ENCODE assay signal across 17 cellular contexts in genomic region chr6:89110288-89110687, GRCh38. TPM values are rescaled to one million over a fixed set of nuclear protein-coding genes. Genes with fewer than 3 reads are reported as not detected.
A peak's percentile ranks its signal among the peaks of the same experiment; 100 is the strongest.
DNase-seq lines count a peak whose midpoint lies in the region; ATAC-seq, FAIRE-seq and TF ChIP-seq lines count a peak whose summit lies in the region.
"Had no signal": no experiment of that assay in that cellular context is flagged by ENCODE, and none has a peak within 500 bp of the region (broad histone marks: within the 10 kb centered on the region; RNA-seq: fewer than 3 reads in every experiment).

No MANE protein-coding gene starts in this region.

- in situ Hi-C loops in GM12878 (cut with MboI) (no loop called here), gastrocnemius medialis (cut with MboI; ENCODE audit: low sequenced_read_pairs in 4 of 4) (loop anchor here in 1 of 4 donors (10.0 kb wide), 1 partner anchor 125 kb away; no protein-coding TSS in a partner anchor)

- H4K20me1 ChIP-seq in GM12878 (ENCODE audit: control insufficient read depth, insufficient read depth), result no peaks in the 10 kb centered on the region
- H4K20me1 ChIP-seq: BLaER1 treated with 17β-estradiol and CSF1 and Interleukin-3, amounts not matched to agents 10 nM and 100 nM had no signal

- H3K36me3 Mint-ChIP-seq in activated CD4-positive, alpha-beta T cell treated with anti-CD3 and anti-CD28 coated beads for 36 hours (ENCODE audit: low read depth), result no peaks in the 10 kb centered on the region
- no peaks in the 10 kb centered on the region for H3K36me3 Mint-ChIP-seq in activated CD4-positive, alpha-beta T cell treated with anti-CD3 and anti-CD28 coated beads, Interleukin-2, amount 10 ng/mL, durations not matched to agents 7 days and 5 days (ENCODE audit: low read depth)
- H3K36me3 Mint-ChIP-seq in memory B cell, result peaks cover 7% of the 10 kb centered on the region

- 27% methylated on average over 3 of the region's 3 CpGs for WGBS in GM12878 (ENCODE audit: insufficient coverage, insufficient replicate concordance, low lambda C conversion rate, missing lambda C conversion rate)

- no peak overlapping the region for H3K27ac Mint-ChIP-seq in activated CD4-positive, alpha-beta T cell treated with anti-CD3 and anti-CD28 coated beads for 36 hours
- no peak overlapping the region for H3K27ac Mint-ChIP-seq in activated CD4-positive, alpha-beta T cell treated with anti-CD3 and anti-CD28 coated beads, Interleukin-2, amount 10 ng/mL, durations not matched to agents 7 days and 5 days
- no peak overlapping the region for H3K27ac Mint-ChIP-seq in memory B cell
- H3K27ac Mint-ChIP-seq: CD4-positive, CD25-positive, alpha-beta regulatory T cell had no signal

- FAIRE-seq in GM12878 (lab: Jason Lieb, UNC), result no peak

- H3K27ac ChIP-seq in GM12878 (ENCODE audit: control insufficient read depth, insufficient read depth), result no peak overlapping the region
- no peak overlapping the region for H3K27ac ChIP-seq in gastrocnemius medialis
- H3K27ac ChIP-seq: BLaER1 treated with 17β-estradiol and CSF1 and Interleukin-3, amounts not matched to agents 10 nM and 100 nM; KMS-11 had no signal

- ATAC-seq in activated CD4-positive, alpha-beta T cell treated with anti-CD3 and anti-CD28 coated beads for 36 hours, result peak; percentile 19
- ATAC-seq in GM12878, result peak; percentile 69
- ATAC-seq in memory B cell (ENCODE audit: low read depth), result peak; percentile 17
- no peak for ATAC-seq in gastrocnemius medialis

- TF ChIP-seq CTCF in GM12878 (IDR thresholded peaks at IDR 0.05 in 2 of 3, conservative IDR thresholded peaks at IDR 0.05 in 1 of 3; ENCODE audit: control insufficient read depth in 2 of 3, extremely low read depth in 1 of 3, insufficient read depth in 1 of 3, low read depth in 3 of 3, low read length in 3 of 3) (no peak), gastrocnemius medialis (IDR thresholded peaks at IDR 0.05 in 4 of 5, conservative IDR thresholded peaks at IDR 0.05 in 1 of 5) (no peak)

- no peaks in the 10 kb centered on the region for H3K79me2 ChIP-seq in GM12878 (ENCODE audit: control insufficient read depth, insufficient read depth, low read length)

- H3K27me3 ChIP-seq in GM12878 (replicated peaks in 1 of 2; ENCODE audit: control insufficient read depth in 2 of 2, insufficient read depth in 2 of 2, low read length in 1 of 2) (peaks cover 0 to 2% of the 10 kb centered on the region in 2 experiments; a peak in 1 of 4 replicates), gastrocnemius medialis (no peaks in the 10 kb centered on the region)
- H3K27me3 ChIP-seq: BLaER1 treated with 17β-estradiol and CSF1 and Interleukin-3, amounts not matched to agents 10 nM and 100 nM had no signal

- intact Hi-C loops in activated CD4-positive, alpha-beta T cell treated with anti-CD3 and anti-CD28 coated beads for 36 hours (cut with DNase I, micrococcal nuclease), result loop anchor here in 1 of 2 experiments (2.0 kb wide), 1 partner anchor 51 kb away; no protein-coding TSS in a partner anchor
- intact Hi-C loops in GM12878 (cut with micrococcal nuclease; ENCODE audit: unreplicated experiment), result no loop called here
- intact Hi-C loops in gastrocnemius medialis (cut with DNase I; ENCODE audit: low total_unique reads), result no loop called here

- H3K4me1 Mint-ChIP-seq in activated CD4-positive, alpha-beta T cell treated with anti-CD3 and anti-CD28 coated beads for 36 hours, result no peaks in the 10 kb centered on the region
- H3K4me1 Mint-ChIP-seq in activated CD4-positive, alpha-beta T cell treated with anti-CD3 and anti-CD28 coated beads, Interleukin-2, amount 10 ng/mL, durations not matched to agents 7 days and 5 days, result no peaks in the 10 kb centered on the region
- H3K4me1 Mint-ChIP-seq in memory B cell, result no peaks in the 10 kb centered on the region

- POLR2A ChIA-PET in activated CD4-positive, alpha-beta T cell treated with anti-CD3 and anti-CD28 coated beads for 36 hours (lab: Charles Lee), result no interaction called here
- POLR2A ChIA-PET in activated CD4-positive, alpha-beta T cell treated with anti-CD3 and anti-CD28 coated beads, Interleukin-2, amount 10 ng/mL, durations not matched to agents 7 days and 5 days (lab: Charles Lee), result interaction anchor here (0.6 kb wide), 1 partner anchor 147 kb away, joined by 7 read pairs; the partner anchor contains the start of gene RNGTT
- POLR2A ChIA-PET in GM12878 (lab: Charles Lee), result interaction anchor here (1.3 kb wide), 1 partner anchor 12 kb away, joined by 4 read pairs; no protein-coding TSS in a partner anchor

- H3K4me2 ChIP-seq in GM12878 (ENCODE audit: control insufficient read depth, insufficient read depth), result no peak overlapping the region
- H3K4me2 ChIP-seq: BLaER1 treated with 17β-estradiol and CSF1 and Interleukin-3, amounts not matched to agents 10 nM and 100 nM; KMS-11 had no signal

- no peak overlapping the region for H2AFZ ChIP-seq in GM12878 (ENCODE audit: control insufficient read depth, low read depth, low read length)

- BruUV-seq in GM12878 (replicated peaks; lab: Mats Ljungman, UMichigan), result no TSS peak

- H3K4me1 ChIP-seq in GM12878 (ENCODE audit: control insufficient read depth, insufficient read depth, low read length) (no peaks in the 10 kb centered on the region; the same call in 1 of the 2 replicates), gastrocnemius medialis (no peaks in the 10 kb centered on the region)
- H3K4me1 ChIP-seq: BLaER1 treated with 17β-estradiol and CSF1 and Interleukin-3, amounts not matched to agents 10 nM and 100 nM had no signal

- RAD21 ChIA-PET in GM12878 (lab: Charles Lee; ENCODE audit: unreplicated experiment), result no interaction called here

- H3K9me3 Mint-ChIP-seq in activated CD4-positive, alpha-beta T cell treated with anti-CD3 and anti-CD28 coated beads for 36 hours (ENCODE audit: low read depth), result no peaks in the 10 kb centered on the region
- H3K9me3 Mint-ChIP-seq in activated CD4-positive, alpha-beta T cell treated with anti-CD3 and anti-CD28 coated beads, Interleukin-2, amount 10 ng/mL, durations not matched to agents 7 days and 5 days, result no peaks in the 10 kb centered on the region
- H3K9me3 Mint-ChIP-seq in memory B cell, result no peaks in the 10 kb centered on the region
- H3K9me3 Mint-ChIP-seq: CD4-positive, CD25-positive, alpha-beta regulatory T cell had no signal

- DNase-seq in activated CD4-positive, alpha-beta T cell treated with anti-CD3 and anti-CD28 coated beads for 36 hours, result no peak
- DNase-seq in activated CD4-positive, alpha-beta T cell treated with anti-CD3 and anti-CD28 coated beads, Interleukin-2, amount 10 ng/mL, durations not matched to agents 7 days and 5 days, result no peak
- DNase-seq in GM12878 (ENCODE audit: low read depth, low spot score) (no peak), memory B cell (ENCODE audit: low spot score in 2 of 2) (no peak), OCI-M2 (lab: John Stamatoyannopoulos, UW; ENCODE audit: unreplicated experiment) (no peak), gastrocnemius medialis (no peak), HK-2 (ENCODE audit: unreplicated experiment) (no peak)
- DNase-seq: ACHN; CD4-positive, CD25-positive, alpha-beta regulatory T cell; DND-41; GDM1; HCEC 1CT; IMR-90 had no signal

- TF ChIP-seq POLR2A in GM12878 (IDR thresholded peaks at IDR 0.05; ENCODE audit: low read depth, low read length) (no peak), gastrocnemius medialis (IDR thresholded peaks at IDR 0.05) (no peak)

- H3K27me3 Mint-ChIP-seq in activated CD4-positive, alpha-beta T cell treated with anti-CD3 and anti-CD28 coated beads for 36 hours, result no peaks in the 10 kb centered on the region
- H3K27me3 Mint-ChIP-seq in activated CD4-positive, alpha-beta T cell treated with anti-CD3 and anti-CD28 coated beads, Interleukin-2, amount 10 ng/mL, durations not matched to agents 7 days and 5 days, result no peaks in the 10 kb centered on the region
- H3K27me3 Mint-ChIP-seq in memory B cell, result no peaks in the 10 kb centered on the region

- H3K4me3 Mint-ChIP-seq in activated CD4-positive, alpha-beta T cell treated with anti-CD3 and anti-CD28 coated beads for 36 hours, result no peak overlapping the region
- H3K4me3 Mint-ChIP-seq in activated CD4-positive, alpha-beta T cell treated with anti-CD3 and anti-CD28 coated beads, Interleukin-2, amount 10 ng/mL, durations not matched to agents 7 days and 5 days, result no peak overlapping the region
- H3K4me3 Mint-ChIP-seq in memory B cell, result no peak overlapping the region
- H3K4me3 Mint-ChIP-seq: CD4-positive, CD25-positive, alpha-beta regulatory T cell had no signal

- H3K9ac ChIP-seq in GM12878 (ENCODE audit: control insufficient read depth, insufficient read depth, low read length), result no peak overlapping the region
- H3K9ac ChIP-seq: BLaER1 treated with 17β-estradiol and CSF1 and Interleukin-3, amounts not matched to agents 10 nM and 100 nM; KMS-11 had no signal

- CTCF ChIA-PET in activated CD4-positive, alpha-beta T cell treated with anti-CD3 and anti-CD28 coated beads for 36 hours (lab: Charles Lee), result interaction anchor here (0.6 kb wide), 1 partner anchor 1563 kb away, joined by 3 read pairs; no protein-coding TSS in a partner anchor
- CTCF ChIA-PET in activated CD4-positive, alpha-beta T cell treated with anti-CD3 and anti-CD28 coated beads, Interleukin-2, amount 10 ng/mL, durations not matched to agents 7 days and 5 days (lab: Charles Lee), result interaction anchor here (1.4 kb wide), 1 partner anchor 12 kb away, joined by 4 read pairs; no protein-coding TSS in a partner anchor
- CTCF ChIA-PET in GM12878 (lab: Yijun Ruan, JAX), result interaction anchor here (0.6 to 2.7 kb wide), 3 partner anchors 128 to 161 kb away, joined by 3 to 9 read pairs (median 4); no protein-coding TSS in a partner anchor

- H3K4me3 ChIP-seq in GM12878, result no peak overlapping the region
- no peak overlapping the region for H3K4me3 ChIP-seq in gastrocnemius medialis
- H3K4me3 ChIP-seq: BLaER1 treated with 17β-estradiol and CSF1 and Interleukin-3, amounts not matched to agents 10 nM and 100 nM had no signal

- TF ChIP-seq EP300 in GM12878 (IDR thresholded peaks at IDR 0.05; ENCODE audit: borderline replicate concordance in 1 of 2, control insufficient read depth in 1 of 2, low read depth in 2 of 2, low read length in 2 of 2), result no peak

- no peaks in the 10 kb centered on the region for H3K36me3 ChIP-seq in GM12878 (ENCODE audit: control insufficient read depth in 2 of 2, insufficient read depth in 2 of 2, low read length in 1 of 2)
- H3K36me3 ChIP-seq in gastrocnemius medialis, result no peaks in the 10 kb centered on the region
- H3K36me3 ChIP-seq: BLaER1 treated with 17β-estradiol and CSF1 and Interleukin-3, amounts not matched to agents 10 nM and 100 nM had no signal

- SMC1A ChIA-PET in GM12878 (lab: Charles Lee; ENCODE audit: uncharacterized antibody, unreplicated experiment), result interaction anchor here (1.1 kb wide), 1 partner anchor 20 kb away, joined by 3 read pairs; no protein-coding TSS in a partner anchor

- no peaks in the 10 kb centered on the region for H3K9me3 ChIP-seq in GM12878 (replicated peaks; ENCODE audit: control insufficient read depth, insufficient read depth, low read length)
- no peaks in the 10 kb centered on the region for H3K9me3 ChIP-seq in gastrocnemius medialis
- H3K9me3 ChIP-seq: BLaER1 treated with 17β-estradiol and CSF1 and Interleukin-3, amounts not matched to agents 10 nM and 100 nM had no signal

- no peak for TF ChIP-seq RAD21 in GM12878 (IDR thresholded peaks at IDR 0.05; ENCODE audit: insufficient read depth, low read depth, low read length)

RNA-seq across cellular contexts. Expression of gene SRSF12, which starts 7.6 kb away (rescaled TPM):
- under 1 TPM; 0.26 to 0.27 TPM for total RNA-seq in activated CD4-positive, alpha-beta T cell treated with anti-CD3 and anti-CD28 coated beads for 36 hours
- total RNA-seq in activated CD4-positive, alpha-beta T cell treated with anti-CD3 and anti-CD28 coated beads, Interleukin-2, amount 10 ng/mL, durations not matched to agents 7 days and 5 days, result not detected
- not detected in 2 replicates for total RNA-seq in GM12878 (2013; cell fraction: nucleolus; rRNA removed)
- total RNA-seq in GM12878 (2014; rRNA removed), result not detected in 2 replicates
- total RNA-seq in GM12878 (2014; rRNA removed; fragmentation: Illumina TruSeq; extraction: Trizol), result not detected in 2 replicates
- total RNA-seq in GM12878 (2021), result not detected in 2 replicates
- not detected for polyA plus RNA-seq in GM12878 (2011; ENCODE audit: low read depth)
- 0.03 TPM in 1 of 2 replicates, not detected in the other for polyA plus RNA-seq in GM12878 (2011; rRNA removed)
- 0.01 TPM in 1 of 2 replicates, not detected in the other for polyA plus RNA-seq in GM12878 (2011; cell fraction: cytosol; rRNA removed)
- polyA plus RNA-seq in GM12878 (2011; cell fraction: nucleus; rRNA removed), result not detected in 2 replicates
- polyA plus RNA-seq in GM12878 (2012), result 0.23 and 0.28 TPM in 2 replicates
- 0.03 TPM in 1 of 2 replicates, not detected in the other for polyA plus RNA-seq in GM12878 (2014; fragmentation: Illumina TruSeq; extraction: Trizol)
- polyA plus RNA-seq in GM12878 (2014; fragmentation: Nextera tagmentation; extraction: Ambion mirVana), result not detected
- polyA plus RNA-seq in GM12878 (2014; rRNA removed), result not detected in 2 replicates
- under 1 TPM in 1 of 2 experiments, not detected in 1; 0.23 TPM for polyA plus RNA-seq in GM12878 (2016; fragmentation: Nextera tagmentation; extraction: Ambion mirVana)
- polyA minus RNA-seq in GM12878 (2011; rRNA and poly(A)+ RNA removed), result not detected in 2 replicates
- not detected in 2 replicates for polyA minus RNA-seq in GM12878 (2011; cell fraction: cytosol; rRNA and poly(A)+ RNA removed)
- not detected in 2 replicates for polyA minus RNA-seq in GM12878 (2011; cell fraction: nucleus; rRNA and poly(A)+ RNA removed)
- under 1 TPM in 2 of 4 donors, not detected in 2; 0.31 to 0.33 TPM for total RNA-seq in gastrocnemius medialis
- total RNA-seq: CD4-positive, CD25-positive, alpha-beta regulatory T cell; H4; HT-29 had no signal

RNA-seq across cellular contexts. Expression of gene PNRC1, which starts 29.7 kb away (rescaled TPM):
- total RNA-seq in activated CD4-positive, alpha-beta T cell treated with anti-CD3 and anti-CD28 coated beads for 36 hours, result 10 to 100 TPM; 85.6 to 93.7 TPM
- total RNA-seq in activated CD4-positive, alpha-beta T cell treated with anti-CD3 and anti-CD28 coated beads, Interleukin-2, amount 10 ng/mL, durations not matched to agents 7 days and 5 days, result 100 to 1,000 TPM in 1 of 2 experiments, 10 to 100 TPM in 1; 95.0 to 111 TPM
- 127 and 141 TPM in 2 replicates for total RNA-seq in GM12878 (2013; cell fraction: nucleolus; rRNA removed)
- total RNA-seq in GM12878 (2014; rRNA removed) (32.0 and 33.1 TPM in 2 replicates), GM12878 (2014; rRNA removed; fragmentation: Illumina TruSeq; extraction: Trizol) (42.9 and 43.3 TPM in 2 replicates), GM12878 (2021) (66.0 and 70.8 TPM in 2 replicates), gastrocnemius medialis (100 to 1,000 TPM; 229 to 458 (median 311) TPM)
- polyA plus RNA-seq in GM12878 (2011; ENCODE audit: low read depth), result 21.7 TPM
- polyA plus RNA-seq in GM12878 (2011; rRNA removed) (34.3 and 50.5 TPM in 2 replicates), GM12878 (2014; fragmentation: Illumina TruSeq; extraction: Trizol) (30.4 and 40.7 TPM in 2 replicates), GM12878 (2014; fragmentation: Nextera tagmentation; extraction: Ambion mirVana) (1 to 10 TPM; 7.6 to 9.5 TPM), GM12878 (2014; rRNA removed) (14.7 and 15.7 TPM in 2 replicates), GM12878 (2016; fragmentation: Nextera tagmentation; extraction: Ambion mirVana) (10 to 100 TPM; 46.7 to 47.5 TPM)
- 11.3 and 16.3 TPM in 2 replicates for polyA plus RNA-seq in GM12878 (2011; cell fraction: cytosol; rRNA removed)
- 40.5 and 44.6 TPM in 2 replicates for polyA plus RNA-seq in GM12878 (2011; cell fraction: nucleus; rRNA removed)
- polyA plus RNA-seq in GM12878 (2012), result 67.7 and 97.5 TPM in 2 replicates
- 27.1 and 33.6 TPM in 2 replicates for polyA minus RNA-seq in GM12878 (2011; rRNA and poly(A)+ RNA removed)
- 37.6 and 44.5 TPM in 2 replicates for polyA minus RNA-seq in GM12878 (2011; cell fraction: cytosol; rRNA and poly(A)+ RNA removed)
- 39.5 and 55.2 TPM in 2 replicates for polyA minus RNA-seq in GM12878 (2011; cell fraction: nucleus; rRNA and poly(A)+ RNA removed)

RNA-seq across cellular contexts. Expression of gene PM20D2, which starts 35.6 kb away (rescaled TPM):
- 10 to 100 TPM; 14.1 to 17.4 TPM for total RNA-seq in activated CD4-positive, alpha-beta T cell treated with anti-CD3 and anti-CD28 coated beads for 36 hours
- total RNA-seq in activated CD4-positive, alpha-beta T cell treated with anti-CD3 and anti-CD28 coated beads, Interleukin-2, amount 10 ng/mL, durations not matched to agents 7 days and 5 days, result 10 to 100 TPM; 15.5 to 17.4 TPM
- total RNA-seq in GM12878 (2013; cell fraction: nucleolus; rRNA removed), result 28.9 and 31.1 TPM in 2 replicates
- 23.6 and 27.2 TPM in 2 replicates for total RNA-seq in GM12878 (2014; rRNA removed)
- 17.3 and 18.0 TPM in 2 replicates for total RNA-seq in GM12878 (2014; rRNA removed; fragmentation: Illumina TruSeq; extraction: Trizol)
- total RNA-seq in GM12878 (2021), result 14.2 and 14.9 TPM in 2 replicates
- polyA plus RNA-seq in GM12878 (2011; ENCODE audit: low read depth), result 3.6 TPM
- polyA plus RNA-seq in GM12878 (2011; rRNA removed), result 18.6 and 31.4 TPM in 2 replicates
- 6.8 and 7.7 TPM in 2 replicates for polyA plus RNA-seq in GM12878 (2011; cell fraction: cytosol; rRNA removed)
- polyA plus RNA-seq in GM12878 (2011; cell fraction: nucleus; rRNA removed), result 9.4 and 10.0 TPM in 2 replicates
- polyA plus RNA-seq in GM12878 (2012), result 6.5 and 9.0 TPM in 2 replicates
- 18.2 and 23.2 TPM in 2 replicates for polyA plus RNA-seq in GM12878 (2014; fragmentation: Illumina TruSeq; extraction: Trizol)
- 1 to 10 TPM; 7.8 to 8.3 TPM for polyA plus RNA-seq in GM12878 (2014; fragmentation: Nextera tagmentation; extraction: Ambion mirVana)
- 14.3 and 16.1 TPM in 2 replicates for polyA plus RNA-seq in GM12878 (2014; rRNA removed)
- polyA plus RNA-seq in GM12878 (2016; fragmentation: Nextera tagmentation; extraction: Ambion mirVana), result 10 to 100 TPM; 14.9 to 15.3 TPM
- 5.1 and 5.6 TPM in 2 replicates for polyA minus RNA-seq in GM12878 (2011; rRNA and poly(A)+ RNA removed)
- polyA minus RNA-seq in GM12878 (2011; cell fraction: cytosol; rRNA and poly(A)+ RNA removed), result 6.2 and 6.8 TPM in 2 replicates
- 4.6 and 7.3 TPM in 2 replicates for polyA minus RNA-seq in GM12878 (2011; cell fraction: nucleus; rRNA and poly(A)+ RNA removed)
- 10 to 100 TPM; 18.1 to 54.6 (median 26.3) TPM for total RNA-seq in gastrocnemius medialis

Comparison
In these comparisons a context has a peak if more than half of its experiments do, and no peak if none do; other contexts are left out.
1. ATAC-seq: peak in activated CD4-positive, alpha-beta T cell treated with anti-CD3 and anti-CD28 coated beads for 36 hours (single experiment), GM12878 (single experiment) and memory B cell (single experiment); none in gastrocnemius medialis (0 of 2).